ENCODE assay signal across 12 cellular contexts in the genomic region with DNA sequence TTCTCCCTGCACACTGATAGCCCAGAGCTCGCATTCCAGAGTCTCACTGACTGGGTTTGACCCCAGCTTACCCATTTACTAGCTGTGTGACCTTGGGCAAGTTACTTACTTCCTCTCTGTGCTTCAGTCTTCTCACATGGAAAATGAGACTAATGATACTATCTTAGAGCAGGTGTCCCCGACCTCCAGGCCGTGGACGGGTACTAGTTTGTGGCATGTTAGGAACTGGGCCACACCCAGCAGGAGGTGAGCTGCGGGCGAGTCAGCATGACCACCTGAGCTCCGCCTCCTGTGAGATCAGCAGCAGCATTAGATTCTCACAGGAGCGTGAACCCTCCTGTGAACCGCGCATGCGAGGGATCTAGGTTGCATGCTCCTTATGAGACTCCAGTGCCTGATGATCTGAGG. TPM values are rescaled to one million over a fixed set of nuclear protein-coding genes. Genes with fewer than 3 reads are reported as not detected.
DNase-seq lines count a peak whose midpoint lies in the region; ATAC-seq and TF ChIP-seq lines count a peak whose summit lies in the region.
"Had no signal": no experiment of that assay in that cellular context is flagged by ENCODE, and none has a peak within 500 bp of the region (broad histone marks: within the 10 kb centered on the region; RNA-seq: fewer than 3 reads in every experiment).

No MANE protein-coding gene starts in this region.

- H3K36me3 ChIP-seq in ascending aorta (no peaks in the 10 kb centered on the region), upper lobe of left lung (peaks cover 0 to 6% (median 0%) of the 10 kb centered on the region in 4 donors), mesenchymal stem cell (ENCODE audit: control insufficient read depth in 1 of 2, insufficient read depth in 2 of 2, low read depth in 1 of 2, low read length in 2 of 2) (peaks cover 7 to 13% of the 10 kb centered on the region in 2 experiments)
- H3K36me3 ChIP-seq: tibial nerve had no signal

- H3K79me1 ChIP-seq in mesenchymal stem cell (replicated peaks; ENCODE audit: low read length, poor library complexity, severe bottlenecking) = peaks cover 19% of the 10 kb centered on the region

- ATAC-seq in Right ventricle myocardium superior (ENCODE audit: poor library complexity) (peak; percentile 5), right cardiac atrium (no peak), left colon (peak; percentile 89), upper lobe of left lung (ENCODE audit: low FRiP score in 2 of 2) (peak in 1 of 2 donors; percentile 48), GM18873 (IDR thresholded peaks at IDR 0.05; ENCODE audit: low FRiP score, unreplicated experiment) (no peak)

- H2AK5ac ChIP-seq in mesenchymal stem cell (ENCODE audit: low read length, severe bottlenecking) = no peak overlapping the region

- H2BK120ac ChIP-seq in mesenchymal stem cell (ENCODE audit: low read depth, low read length) = no peak overlapping the region

- H3K4ac ChIP-seq in mesenchymal stem cell (ENCODE audit: low read depth in 1 of 2, low read length in 2 of 2) = no peak overlapping the region

- TF ChIP-seq CTCF in ascending aorta (IDR thresholded peaks at IDR 0.05) (no peak), upper lobe of left lung (IDR thresholded peaks at IDR 0.05) (no peak)

- no peak overlapping the region for H2BK12ac ChIP-seq in mesenchymal stem cell (ENCODE audit: low read length in 2 of 2)

- H3K9ac ChIP-seq in mesenchymal stem cell (ENCODE audit: low read length) = no peak overlapping the region

- no peak overlapping the region for H3K27ac ChIP-seq in right cardiac atrium (ENCODE audit: low read length)
- H3K27ac ChIP-seq in ascending aorta = peak overlapping the region; percentile 66 to 67
- peak overlapping the region in 3 of 4 donors; percentile 40 to 54 (median 41) for H3K27ac ChIP-seq in upper lobe of left lung
- H3K27ac ChIP-seq in mesenchymal stem cell (ENCODE audit: low read length, poor library complexity, severe bottlenecking) = no peak overlapping the region

- H3K4me3 ChIP-seq in right cardiac atrium (ENCODE audit: low read length) (no peak overlapping the region), ascending aorta (no peak overlapping the region), upper lobe of left lung (no peak overlapping the region), mesenchymal stem cell (ENCODE audit: insufficient read depth in 1 of 2, low read depth in 1 of 2, low read length in 2 of 2) (no peak overlapping the region)
- H3K4me3 ChIP-seq: tibial nerve had no signal

- no peak overlapping the region for H2BK15ac ChIP-seq in mesenchymal stem cell (ENCODE audit: low read depth, poor library complexity, severe bottlenecking)

- no peak overlapping the region for H4K91ac ChIP-seq in mesenchymal stem cell (ENCODE audit: low read length)

- H3K14ac ChIP-seq in mesenchymal stem cell (ENCODE audit: low read length in 2 of 2) = peak overlapping the region in 1 of 2 experiments; percentile 26

- no peak overlapping the region for H4K8ac ChIP-seq in mesenchymal stem cell (ENCODE audit: low read length)

- no peak overlapping the region for H3K23ac ChIP-seq in mesenchymal stem cell (ENCODE audit: low read length in 2 of 2)

- H3K4me1 ChIP-seq in right cardiac atrium (ENCODE audit: control insufficient read depth, insufficient read depth, low read length) = peaks cover 5% of the 10 kb centered on the region
- peaks cover 0 to 38% of the 10 kb centered on the region in 2 donors for H3K4me1 ChIP-seq in ascending aorta
- peaks cover 30 to 61% (median 37%) of the 10 kb centered on the region in 4 donors for H3K4me1 ChIP-seq in upper lobe of left lung
- peaks cover 5% of the 10 kb centered on the region for H3K4me1 ChIP-seq in mesenchymal stem cell (ENCODE audit: control insufficient read depth, insufficient read depth, low read depth, low read length)

- H3K9me3 ChIP-seq in right cardiac atrium (ENCODE audit: control insufficient read depth, low read length) (no peaks in the 10 kb centered on the region), ascending aorta (no peaks in the 10 kb centered on the region), upper lobe of left lung (no peaks in the 10 kb centered on the region), mesenchymal stem cell (ENCODE audit: control insufficient read depth, low read length) (no peaks in the 10 kb centered on the region)
- H3K9me3 ChIP-seq: neutrophil, tibial nerve had no signal

- WGBS in right cardiac atrium = 91% methylated on average over 11 of the region's 11 CpGs
- 74 to 83% methylated on average over 9 to 11 of the region's 11 CpGs for WGBS in upper lobe of left lung, 2 donors
- 87% methylated on average over 11 of the region's 11 CpGs for WGBS in mesenchymal stem cell

- H2AFZ ChIP-seq in mesenchymal stem cell (ENCODE audit: low read depth, low read length) = no peak overlapping the region

- H2BK5ac ChIP-seq in mesenchymal stem cell (ENCODE audit: low read depth, low read length, poor library complexity, severe bottlenecking) = no peak overlapping the region

- DNase-seq in Right ventricle myocardium superior (no peak), right cardiac atrium (no peak), ascending aorta (ENCODE audit: low spot score in 2 of 2) (no peak), left colon (peak; percentile 83 to 87), upper lobe of left lung (peak in 1 of 2 donors; percentile 74), mesenchymal stem cell (no peak), AG20443 (ENCODE audit: low spot score) (no peak)
- DNase-seq: activated CD4-positive, alpha-beta T cell treated with anti-CD3 and anti-CD28 coated beads, Interleukin-2, amount 50 U/mL, for 4 hours; activated naive CD8-positive, alpha-beta T cell treated with anti-CD3 and anti-CD28 coated beads, Interleukin-2, amount 10 ng/mL, durations not matched to agents 7 days and 5 days had no signal

- no peak overlapping the region for H3K4me2 ChIP-seq in mesenchymal stem cell (ENCODE audit: low read length, poor library complexity, severe bottlenecking)

- TF ChIP-seq EP300 in upper lobe of left lung (IDR thresholded peaks at IDR 0.05) = no peak

- no peak overlapping the region for H3K18ac ChIP-seq in mesenchymal stem cell (ENCODE audit: low read depth in 1 of 2, low read length in 2 of 2)

- intact Hi-C loops in Right ventricle myocardium superior (cut with DNase I) = no loop called here
- intact Hi-C loops in right cardiac atrium (cut with DNase I) = no loop called here
- intact Hi-C loops in ascending aorta (cut with DNase I) = no loop called here
- intact Hi-C loops in left colon (cut with DNase I, micrococcal nuclease) = no loop called here

- TF ChIP-seq POLR2A in upper lobe of left lung (IDR thresholded peaks at IDR 0.05) = no peak

- H3K27me3 ChIP-seq in right cardiac atrium (ENCODE audit: control insufficient read depth, insufficient read depth) (no peaks in the 10 kb centered on the region), ascending aorta (no peaks in the 10 kb centered on the region), upper lobe of left lung (no peaks in the 10 kb centered on the region), mesenchymal stem cell (ENCODE audit: control insufficient read depth in 1 of 2, insufficient read depth in 1 of 2, low read length in 2 of 2) (no peaks in the 10 kb centered on the region)
- H3K27me3 ChIP-seq: neutrophil, tibial nerve had no signal

RNA-seq across cellular contexts. Expression of gene ANKFY1, which starts 15.8 kb away (rescaled TPM):
- total RNA-seq in Right ventricle myocardium superior = 25.7 TPM
- total RNA-seq in right cardiac atrium = 10 to 100 TPM; 24.1 to 27.1 (median 25.4) TPM
- polyA plus RNA-seq in right cardiac atrium = 8.6 TPM
- 16.2 TPM for total RNA-seq in ascending aorta
- total RNA-seq in left colon = 10 to 100 TPM; 46.4 to 59.6 TPM
- 10 to 100 TPM; 58.7 to 92.2 (median 60.9) TPM for total RNA-seq in upper lobe of left lung
- 19.7 TPM for polyA plus RNA-seq in mesenchymal stem cell (2013, experiment 1 of 2)
- polyA plus RNA-seq in mesenchymal stem cell (2013, experiment 2 of 2) = 18.8 TPM

Comparison
In these comparisons a context has a peak if more than half of its experiments do, and no peak if none do; other contexts are left out.
1. ATAC-seq: peak in Right ventricle myocardium superior (single experiment) and left colon (single experiment); none in right cardiac atrium (0 of 2) and GM18873 (single experiment).
2. DNase-seq: peak in left colon (2 of 2); none in Right ventricle myocardium superior (single experiment), right cardiac atrium (0 of 3), ascending aorta (0 of 2), mesenchymal stem cell (single experiment) and AG20443 (single experiment).
3. H3K27ac ChIP-seq: peak in ascending aorta (2 of 2) and upper lobe of left lung (3 of 4); none in right cardiac atrium (single experiment) and mesenchymal stem cell (single experiment).